ENCODE assay signal across 23 cellular contexts in genomic region chr11:69495441-69496201, GRCh38. TPM values are rescaled to one million over a fixed set of nuclear protein-coding genes. Genes with fewer than 3 reads are reported as not detected.
DNase-seq lines count a peak whose midpoint lies in the region; ATAC-seq, FAIRE-seq and TF ChIP-seq lines count a peak whose summit lies in the region.
"Had no signal": no experiment of that assay in that cellular context is flagged by ENCODE, and none has a peak within 500 bp of the region (broad histone marks: within the 10 kb centered on the region; RNA-seq: fewer than 3 reads in every experiment).

No MANE protein-coding gene starts in this region.

- H3K4me2 ChIP-seq in HepG2 (ENCODE audit: low read depth, low read length): no peak overlapping the region

- H3K4me3 Mint-ChIP-seq in activated naive CD8-positive, alpha-beta T cell treated with anti-CD3 and anti-CD28 coated beads for 36 hours: no peak overlapping the region

- TF ChIP-seq POLR2A in body of pancreas (IDR thresholded peaks at IDR 0.05): no peak
- TF ChIP-seq POLR2A in HepG2 (IDR thresholded peaks at IDR 0.05; ENCODE audit: insufficient read depth in 1 of 2, low read depth in 2 of 2, low read length in 2 of 2): no peak

- CTCF ChIA-PET in AG04450 (lab: Charles Lee): no interaction called here
- CTCF ChIA-PET in HepG2 (lab: Yijun Ruan, JAX; ENCODE audit: low intra/inter-chr PET ratio, low total read pairs): no interaction called here

- in situ Hi-C loops in HepG2 (cut with HindIII; ENCODE audit: extremely low pct_ligation_motif_present, low pct_unique_long_range_greater_than_20kb): no loop called here

- TF ChIP-seq CTCF in AG04450 (IDR thresholded peaks at IDR 0.05; ENCODE audit: low read depth, low read length) (no peak), body of pancreas (IDR thresholded peaks at IDR 0.05) (no peak), HepG2 (CRISPR knock-in tag; IDR thresholded peaks at IDR 0.05) (no peak), psoas muscle (IDR thresholded peaks at IDR 0.05) (no peak)

- no peaks in the 10 kb centered on the region for H3K79me2 ChIP-seq in HepG2 (ENCODE audit: insufficient read depth, low read length)

- no peaks in the 10 kb centered on the region for H4K20me1 ChIP-seq in HepG2 (ENCODE audit: insufficient read depth, low read length)

- no peak overlapping the region for H3K27ac Mint-ChIP-seq in activated naive CD8-positive, alpha-beta T cell treated with anti-CD3 and anti-CD28 coated beads for 36 hours

- DNase-seq in AG04450 (ENCODE audit: low read depth, low spot score): no peak
- no peak for DNase-seq in body of pancreas
- DNase-seq in HepG2 (ENCODE audit: low spot score): no peak
- DNase-seq in psoas muscle: peak; percentile 7 to 40
- DNase-seq in effector CD8-positive, alpha-beta T cell (lab: John Stamatoyannopoulos, UW): no peak
- DNase-seq in activated naive CD8-positive, alpha-beta T cell treated with anti-CD3 and anti-CD28 coated beads for 36 hours: no peak
- DNase-seq: AML-193, Calu3, DMS79 treated with DMSO at 0.1 percent for 48 hours, Karpas-422, MM.1S, NCI-H1105, NCI-H1694 treated with DMSO at 0.1 percent for 48 hours, NCI-H446 treated with DMSO at 0.1 percent for 48 hours, NCI-H748 treated with DMSO at 0.1 percent for 48 hours, PC-9, SHP77 treated with DMSO at 0.1 percent for 48 hours had no signal

- H2AFZ ChIP-seq in HepG2 (ENCODE audit: low read length): no peak overlapping the region
- H2AFZ ChIP-seq: PC-9 had no signal

- POLR2A ChIA-PET in AG04450 (lab: Yijun Ruan, JAX) (interaction anchor here (1.4 kb wide), 1 partner anchor 199 kb away, joined by 4 read pairs; no protein-coding TSS in a partner anchor), HepG2 (lab: Yijun Ruan, JAX) (interaction anchor here (0.6 to 2.6 kb wide), 3 partner anchors 10 to 147 kb away, joined by 3 to 16 read pairs (median 5); a partner anchor contains a TSS)

- intact Hi-C loops in body of pancreas (cut with DNase I): no loop called here
- intact Hi-C loops in HepG2 (cut with micrococcal nuclease; ENCODE audit: unreplicated experiment): loop anchor here (2.0 to 10.0 kb wide), 2 partner anchors 27 to 149 kb away; partner anchors contain the start of gene CCND1
- intact Hi-C loops in psoas muscle (cut with DNase I): no loop called here

- H3K9ac ChIP-seq in HepG2 (ENCODE audit: insufficient read depth, low read depth, low read length): no peak overlapping the region

- TF ChIP-seq EP300 in HepG2 (IDR thresholded peaks at IDR 0.05; ENCODE audit: low read depth in 2 of 2, low read length in 2 of 2): no peak
- no peak for TF ChIP-seq EP300 in HepG2 (CRISPR knock-in tag; IDR thresholded peaks at IDR 0.05; ENCODE audit: borderline replicate concordance)

- no peak for FAIRE-seq in HepG2 (lab: Jason Lieb, UNC)
- FAIRE-seq: A204.1, G401.6, GM12891, GM19239 had no signal

- H3K4me1 ChIP-seq in body of pancreas (peaks cover 19% of the 10 kb centered on the region), HepG2 (ENCODE audit: insufficient read depth, low read length) (peaks cover 74% of the 10 kb centered on the region), psoas muscle (peaks cover 15% of the 10 kb centered on the region)

- H3K27me3 ChIP-seq in AG04450 (ENCODE audit: control insufficient read depth, insufficient read depth, low read length): no peaks in the 10 kb centered on the region
- H3K27me3 ChIP-seq in body of pancreas: no peaks in the 10 kb centered on the region
- H3K27me3 ChIP-seq in HepG2 (ENCODE audit: control insufficient read depth in 1 of 2, insufficient read depth in 2 of 2, low read length in 2 of 2): peaks cover 0 to 3% of the 10 kb centered on the region in 2 experiments; a peak in 2 of 5 replicates
- no peaks in the 10 kb centered on the region for H3K27me3 ChIP-seq in psoas muscle (ENCODE audit: insufficient read depth in 3 of 3, low read length in 2 of 3)

- no peak for TF ChIP-seq RAD21 in HepG2 (CRISPR knock-in tag; IDR thresholded peaks at IDR 0.05)

- H3K4me3 ChIP-seq in AG04450 (ENCODE audit: low read depth, low read length) (no peak overlapping the region), body of pancreas (no peak overlapping the region), HepG2 (replicated peaks in 1 of 3; ENCODE audit: insufficient read depth in 1 of 3, low read depth in 2 of 3, low read length in 3 of 3) (no peak overlapping the region), psoas muscle (no peak overlapping the region)
- H3K4me3 ChIP-seq: PC-9 had no signal

- no peaks in the 10 kb centered on the region; the same call in 1 of the 2 replicates for H3K9me3 ChIP-seq in AG04450 (ENCODE audit: control insufficient read depth, insufficient read depth, low read length)
- no peaks in the 10 kb centered on the region for H3K9me3 ChIP-seq in body of pancreas
- H3K9me3 ChIP-seq in HepG2 (ENCODE audit: low read length): no peaks in the 10 kb centered on the region
- no peaks in the 10 kb centered on the region for H3K9me3 ChIP-seq in psoas muscle

- H3K27me3 Mint-ChIP-seq in activated naive CD8-positive, alpha-beta T cell treated with anti-CD3 and anti-CD28 coated beads for 36 hours: peaks cover 13% of the 10 kb centered on the region

- no TSS peak for BruUV-seq in HepG2 (replicated peaks; lab: Mats Ljungman, UMichigan)

- 65 to 67% methylated on average over 8 to 12 of the region's 12 CpGs for WGBS in body of pancreas, 2 donors
- 94% methylated on average over 10 of the region's 12 CpGs for WGBS in HepG2 (ENCODE audit: low lambda C conversion rate)
- 87 to 94% (median 89%) methylated on average over 12 of the region's 12 CpGs for WGBS in psoas muscle, 3 donors

- H3K36me3 Mint-ChIP-seq in activated naive CD8-positive, alpha-beta T cell treated with anti-CD3 and anti-CD28 coated beads for 36 hours: no peaks in the 10 kb centered on the region

- H3K36me3 ChIP-seq in body of pancreas (replicated peaks in 1 of 2; ENCODE audit: insufficient read depth in 1 of 2, low read depth in 2 of 2) (no peaks in the 10 kb centered on the region), HepG2 (replicated peaks in 1 of 2; ENCODE audit: control insufficient read depth in 1 of 2, insufficient read depth in 2 of 2, low read length in 2 of 2) (no peaks in the 10 kb centered on the region), psoas muscle (ENCODE audit: insufficient read depth in 1 of 2, low read depth in 1 of 2) (no peaks in the 10 kb centered on the region)

- ATAC-seq in body of pancreas (no peak), HepG2 (no peak), psoas muscle (no peak), HG02852 (IDR thresholded peaks at IDR 0.05; ENCODE audit: unreplicated experiment) (no peak), GM18858 (IDR thresholded peaks at IDR 0.05; ENCODE audit: unreplicated experiment) (no peak)

- H3K4me1 Mint-ChIP-seq in activated naive CD8-positive, alpha-beta T cell treated with anti-CD3 and anti-CD28 coated beads for 36 hours: no peaks in the 10 kb centered on the region

- H3K27ac ChIP-seq in AG04450 (ENCODE audit: low read depth, low read length) (peak overlapping the region; percentile 21), body of pancreas (peak overlapping the region; percentile 79 to 87 (median 80)), HepG2 (ENCODE audit: extremely low read length, insufficient read depth, low read length) (no peak overlapping the region), psoas muscle (no peak overlapping the region)
- H3K27ac ChIP-seq: PC-9 had no signal

- no peaks in the 10 kb centered on the region for H3K9me3 Mint-ChIP-seq in activated naive CD8-positive, alpha-beta T cell treated with anti-CD3 and anti-CD28 coated beads for 36 hours

TF ChIP-seq in HepG2, 621 proteins besides CTCF, POLR2A, EP300 and RAD21:
- TF ChIP-seq HMGA1 (CRISPR knock-in tag; conservative IDR thresholded peaks at IDR 0.05) (no peak), ZNF136 (CRISPR knock-in tag; IDR thresholded peaks at IDR 0.05; ENCODE audit: low read depth) (no peak), TAF1 (CRISPR knock-in tag; IDR thresholded peaks at IDR 0.05) (0 out of 2 replicates have a peak, but pooled peaks have one; percentile 13)

RNA-seq across cellular contexts. Expression of gene LINC01488, which starts 14.2 kb away (rescaled TPM):
- polyA plus RNA-seq in AG04450 (2011; rRNA removed) (not detected in 2 replicates), HepG2 (2011; rRNA removed) (0.13 and 0.26 TPM in 2 replicates), psoas muscle (under 1 TPM in 1 of 3 donors, not detected in 2; 0.03 TPM)
- polyA minus RNA-seq in AG04450 (2011; rRNA and poly(A)+ RNA removed): not detected in 2 replicates
- total RNA-seq in body of pancreas (not detected), HepG2 (2016; rRNA removed; fragmentation: Illumina TruSeq; extraction: Trizol) (0.14 and 0.58 TPM in 2 replicates), psoas muscle (not detected)
- total RNA-seq in HepG2 (2016; cell fraction: cytosol; rRNA removed; fragmentation: Illumina TruSeq; extraction: Trizol; ENCODE audit: low read depth): 0.10 and 0.18 TPM in 2 replicates
- 0.09 and 0.74 TPM in 2 replicates for total RNA-seq in HepG2 (2016; cell fraction: insoluble cytoplasmic fraction; rRNA removed; fragmentation: Illumina TruSeq; extraction: Trizol)
- 0.17 and 0.31 TPM in 2 replicates for total RNA-seq in HepG2 (2016; cell fraction: membrane; rRNA removed; fragmentation: Illumina TruSeq; extraction: Trizol)
- total RNA-seq in HepG2 (2016; cell fraction: nucleus; rRNA removed; fragmentation: Illumina TruSeq; extraction: Trizol): 0.47 and 1.4 TPM in 2 replicates
- polyA plus RNA-seq in HepG2 (2011; cell fraction: cytosol; rRNA removed): 0.11 TPM in 1 of 2 replicates, not detected in the other
- 0.31 and 1.3 TPM in 2 replicates for polyA plus RNA-seq in HepG2 (2011; cell fraction: nucleus; rRNA removed)
- polyA plus RNA-seq in HepG2 (2012): 0.04 TPM in 1 of 2 replicates, not detected in the other
- 0.09 and 0.12 TPM in 2 replicates for polyA plus RNA-seq in HepG2 (2016; cell fraction: cytosol; fragmentation: Illumina TruSeq; extraction: Trizol; ENCODE audit: low read depth)
- polyA plus RNA-seq in HepG2 (2016; cell fraction: insoluble cytoplasmic fraction; fragmentation: Illumina TruSeq; extraction: Trizol; ENCODE audit: low read depth): 0.21 and 0.39 TPM in 2 replicates
- polyA plus RNA-seq in HepG2 (2016; cell fraction: membrane; fragmentation: Illumina TruSeq; extraction: Trizol; ENCODE audit: low read depth): 0.22 TPM in 2 replicates
- 1.7 and 3.1 TPM in 2 replicates for polyA plus RNA-seq in HepG2 (2016; cell fraction: nucleus; fragmentation: Illumina TruSeq; extraction: Trizol; ENCODE audit: insufficient read depth, low read depth)
- 0.16 TPM in 1 of 2 replicates, not detected in the other for polyA minus RNA-seq in HepG2 (2011; rRNA and poly(A)+ RNA removed; ENCODE audit: low replicate concordance)
- not detected in 2 replicates for polyA minus RNA-seq in HepG2 (2011; cell fraction: cytosol; rRNA and poly(A)+ RNA removed)
- 0.12 and 0.39 TPM in 2 replicates for polyA minus RNA-seq in HepG2 (2011; cell fraction: nucleus; rRNA and poly(A)+ RNA removed)
- not detected for total RNA-seq in activated naive CD8-positive, alpha-beta T cell treated with anti-CD3 and anti-CD28 coated beads for 36 hours
- total RNA-seq: Calu3, PC-9 had no signal

Comparison
In these comparisons a context has a peak if more than half of its experiments do, and no peak if none do; other contexts are left out.
1. DNase-seq: peak in psoas muscle (2 of 2); none in AG04450 (single experiment), body of pancreas (0 of 4), HepG2 (single experiment), effector CD8-positive, alpha-beta T cell (single experiment) and activated naive CD8-positive, alpha-beta T cell treated with anti-CD3 and anti-CD28 coated beads for 36 hours (single experiment).
2. H3K27ac ChIP-seq: peak in AG04450 (single experiment) and body of pancreas (4 of 4); none in HepG2 (single experiment) and psoas muscle (single experiment).